In genomic region chr19:23249911-23250649, GRCh38 we compare ENCODE assay signal across 8 cellular contexts. TPM values are rescaled to one million over a fixed set of nuclear protein-coding genes. Genes with fewer than 3 reads are reported as not detected.
DNase-seq lines count a peak whose midpoint lies in the region; ATAC-seq and TF ChIP-seq lines count a peak whose summit lies in the region.

TSS of gene ZNF724 (minus strand) at chr19:23250394. CDS start at chr19:23250242, 152 bp downstream.

- H2AFZ ChIP-seq in OCI-LY7 (ENCODE audit: low read length), result peak within 1 kb of the TSS; percentile 37

- peak; percentile 98 for ATAC-seq in GM21423 (IDR thresholded peaks at IDR 0.05; ENCODE audit: unreplicated experiment)

- H3K36me3 Mint-ChIP-seq in Calu3 (ENCODE audit: insufficient read depth, unreplicated experiment), result peaks cover 15% of the 10 kb centered on the region

- CTCF ChIA-PET in Calu3 (lab: Charles Lee) (no interaction called here), OCI-LY7 (lab: Charles Lee; ENCODE audit: unreplicated experiment) (no interaction called here)

- peak; percentile 87 for DNase-seq in Calu3
- DNase-seq in OCI-LY7 (ENCODE audit: low spot score), result peak; percentile 99
- DNase-seq in activated T-cell treated with anti-CD3 and anti-CD28 coated beads for 1 hour (ENCODE audit: low read depth), result peak; percentile 77
- peak; percentile 98 for DNase-seq in epithelial cell of esophagus (ENCODE audit: low read depth)
- peak; percentile 91 for DNase-seq in middle frontal gyrus (ENCODE audit: extremely low spot score, low spot score)
- DNase-seq in stimulated activated CD8-positive, alpha-beta memory T cell treated with anti-CD3 and anti-CD28 coated beads, Interleukin-2, amount 100 ng/mL, for 1 hour (ENCODE audit: low read depth in 2 of 2), result peak; percentile 74 to 80

- peak within 1 kb of the TSS; percentile 81 for H3K4me3 Mint-ChIP-seq in Calu3 (ENCODE audit: low read depth, unreplicated experiment)

- no peaks in the 10 kb centered on the region for H3K9me3 ChIP-seq in HUES48 (ENCODE audit: control insufficient read depth, insufficient read depth, low read length)
- peaks cover 33% of the 10 kb centered on the region; the same call in 1 of the 2 replicates for H3K9me3 ChIP-seq in OCI-LY7 (ENCODE audit: low read length)

- H3K27me3 ChIP-seq in HUES48 (ENCODE audit: control insufficient read depth, insufficient read depth, low read length), result no peaks in the 10 kb centered on the region

- H3K9ac ChIP-seq in HUES48 (ENCODE audit: low read depth, low read length), result peak within 1 kb of the TSS; percentile 95

- H3K79me2 ChIP-seq in OCI-LY7 (ENCODE audit: insufficient read depth, low read depth, low read length), result peaks cover 54% of the 10 kb centered on the region

- H3K27ac ChIP-seq in HUES48 (ENCODE audit: low read depth, low read length) (peak within 1 kb of the TSS; percentile 99), OCI-LY7 (ENCODE audit: low read depth, low read length, poor library complexity, severe bottlenecking) (peak within 1 kb of the TSS; percentile 85)

- H3K9me2 ChIP-seq in OCI-LY7 (ENCODE audit: insufficient read depth, low read length), result no peaks in the 10 kb centered on the region

- POLR2A ChIA-PET in OCI-LY7 (lab: Charles Lee), result interaction anchor here (0.6 to 2.0 kb wide), 8 partner anchors 9 to 1258 kb away, joined by 3 to 10 read pairs (median 4); no protein-coding TSS in a partner anchor

- H3K27ac Mint-ChIP-seq in Calu3 (ENCODE audit: unreplicated experiment), result peak within 1 kb of the TSS; percentile 69

- intact Hi-C loops in Calu3 (cut with micrococcal nuclease; ENCODE audit: unreplicated experiment), result no loop called here
- intact Hi-C loops in OCI-LY7 (cut with micrococcal nuclease; ENCODE audit: unreplicated experiment), result loop anchor here (10.0 kb wide), 2 partner anchors 135 to 175 kb away; partner anchors contain the start of gene ZNF730

- H3K4me1 ChIP-seq in HUES48 (ENCODE audit: control insufficient read depth, insufficient read depth, low read length) (peaks cover 11% of the 10 kb centered on the region), OCI-LY7 (ENCODE audit: insufficient read depth, low read length, poor library complexity, severe bottlenecking) (peaks cover 17% of the 10 kb centered on the region)

- no peaks in the 10 kb centered on the region for H3K9me3 Mint-ChIP-seq in Calu3 (ENCODE audit: low read depth, unreplicated experiment)

- H3K4me2 ChIP-seq in OCI-LY7 (ENCODE audit: low read length), result peak within 1 kb of the TSS; percentile 78

- no peaks in the 10 kb centered on the region for H3K4me1 Mint-ChIP-seq in Calu3 (ENCODE audit: low read depth, unreplicated experiment)

- no peak for TF ChIP-seq CTCF in Calu3 (IDR thresholded peaks at IDR 0.05; ENCODE audit: unreplicated experiment)
- TF ChIP-seq CTCF in OCI-LY7 (conservative IDR thresholded peaks at IDR 0.05; ENCODE audit: low read length), result no peak
- TF ChIP-seq CTCF in epithelial cell of esophagus (IDR thresholded peaks at IDR 0.05; ENCODE audit: insufficient read depth, low read depth, low read length, missing control alignments), result no peak

- BruUV-seq in Calu3 (replicated peaks; lab: Mats Ljungman, UMichigan) (TSS peak; percentile 31), OCI-LY7 (replicated peaks; lab: Mats Ljungman, UMichigan) (no TSS peak)

- H3K4me3 ChIP-seq in HUES48 (ENCODE audit: low read depth, low read length), result peak within 1 kb of the TSS; percentile 96
- H3K4me3 ChIP-seq in OCI-LY7 (ENCODE audit: low read depth, low read length, poor library complexity, severe bottlenecking), result peak within 1 kb of the TSS; percentile 99
- peak within 1 kb of the TSS; percentile 69 for H3K4me3 ChIP-seq in epithelial cell of esophagus (ENCODE audit: low read length)

- H3K36me3 ChIP-seq in HUES48 (ENCODE audit: control insufficient read depth, insufficient read depth, low read length) (peaks cover 35% of the 10 kb centered on the region), OCI-LY7 (ENCODE audit: insufficient read depth, low read length) (peaks cover 42% of the 10 kb centered on the region)

- H3K27me3 Mint-ChIP-seq in Calu3 (ENCODE audit: unreplicated experiment), result no peaks in the 10 kb centered on the region

- H4K20me1 ChIP-seq in OCI-LY7 (ENCODE audit: insufficient read depth, low read length), result no peaks in the 10 kb centered on the region

RNA-seq across cellular contexts. Expression of gene ZNF724, which starts in this region (rescaled TPM):
- 8.2 and 8.6 TPM in 2 replicates for total RNA-seq in Calu3 (2022)
- 34.6 and 39.0 TPM in 2 replicates for total RNA-seq in OCI-LY7 (2014; rRNA removed; shearing (Covaris generic))
- 27.2 and 30.8 TPM in 2 replicates for total RNA-seq in OCI-LY7 (2022)

Comparison
In these comparisons a context has a peak if more than half of its experiments do, and no peak if none do; other contexts are left out.
1. Peak in every context shown above with its lines: DNase-seq, ATAC-seq, H3K4me3 ChIP-seq and H3K27ac ChIP-seq.